8 cellular contexts compared by ENCODE assay signal in genomic region chr17:82297804-82298537, GRCh38. TPM values are rescaled to one million over a fixed set of nuclear protein-coding genes. Genes with fewer than 3 reads are reported as not detected.
A peak's percentile ranks its signal among the peaks of the same experiment; 100 is the strongest.
DNase-seq lines count a peak whose midpoint lies in the region; ATAC-seq and TF ChIP-seq lines count a peak whose summit lies in the region.

No MANE protein-coding gene starts in this region.

- peaks cover 4 to 45% (median 35%) of the 10 kb centered on the region in 5 donors for H3K4me1 ChIP-seq in subcutaneous abdominal adipose tissue (ENCODE audit: control insufficient read depth in 5 of 5, insufficient read depth in 5 of 5, low read length in 5 of 5)

- H3K4me3 ChIP-seq in fibroblast of mammary gland (ENCODE audit: control insufficient read depth, low read depth, low read length) = peak overlapping the region; percentile 46
- H3K4me3 ChIP-seq in subcutaneous abdominal adipose tissue (ENCODE audit: low read depth in 1 of 5, low read length in 5 of 5) = peak overlapping the region; percentile 61 to 72 (median 68)

- peaks cover 0 to 16% (median 2%) of the 10 kb centered on the region in 5 donors for H3K27me3 ChIP-seq in subcutaneous abdominal adipose tissue (ENCODE audit: control insufficient read depth in 5 of 5, insufficient read depth in 4 of 5, low read length in 5 of 5)

- H3K9ac ChIP-seq in subcutaneous abdominal adipose tissue (ENCODE audit: low read length in 5 of 5) = peak overlapping the region in 4 of 5 donors; percentile 52 to 73 (median 66)

- peak overlapping the region; percentile 84 for H3K27ac ChIP-seq in subcutaneous abdominal adipose tissue (ENCODE audit: low read depth, low read length)

- H3K36me3 ChIP-seq in subcutaneous abdominal adipose tissue (ENCODE audit: control insufficient read depth in 5 of 5, insufficient read depth in 5 of 5, low read length in 5 of 5) = no peaks in the 10 kb centered on the region

- DNase-seq in NCI-H345 (lab: John Stamatoyannopoulos, UW) (peak; percentile 52), NCI-H345 treated with DMSO at 0.1 percent for 48 hours (lab: John Stamatoyannopoulos, UW; ENCODE audit: unreplicated experiment) (no peak), RPMI7951 (ENCODE audit: low read depth) (peak; percentile 98), fibroblast of mammary gland (ENCODE audit: low read depth) (peak; percentile 99), non-pigmented ciliary epithelial cell (ENCODE audit: low read depth) (peak; percentile 76)
- DNase-seq in activated T-helper 1 cell treated with anti-CD3 and anti-CD28 coated beads, Interleukin-2, amount 50 U/mL, for 16 hours (ENCODE audit: low read depth in 1 of 2, low spot score in 1 of 2) = peak; percentile 79 to 89

- no peaks in the 10 kb centered on the region for H3K9me3 ChIP-seq in subcutaneous abdominal adipose tissue (ENCODE audit: control insufficient read depth in 5 of 5, low read length in 5 of 5)

- peak; percentile 43 for ATAC-seq in HG03196 (IDR thresholded peaks at IDR 0.05; ENCODE audit: unreplicated experiment)

- no peak for TF ChIP-seq CTCF in fibroblast of mammary gland (conservative IDR thresholded peaks at IDR 0.05; ENCODE audit: control insufficient read depth, insufficient read depth, low read depth, low read length)

RNA-seq across cellular contexts. Expression of gene CD7, which starts 19.4 kb away (rescaled TPM):
- total RNA-seq in RPMI7951 (2014; rRNA removed; shearing (Covaris generic)) = not detected in 2 replicates

RNA-seq across cellular contexts. Expression of gene CSNK1D, which starts 24.5 kb away (rescaled TPM):
- total RNA-seq in RPMI7951 (2014; rRNA removed; shearing (Covaris generic)) = 20.4 and 22.6 TPM in 2 replicates

RNA-seq across cellular contexts. Expression of gene SECTM1, which starts 35.6 kb away (rescaled TPM):
- 17.2 and 19.7 TPM in 2 replicates for total RNA-seq in RPMI7951 (2014; rRNA removed; shearing (Covaris generic))
